Comparison of ENCODE assay signal across 19 cellular contexts in genomic region chr7:52565980-52566379, GRCh38.
DNase-seq lines count a peak whose midpoint lies in the region; ATAC-seq, FAIRE-seq and TF ChIP-seq lines count a peak whose summit lies in the region.
"Had no signal": no experiment of that assay in that cellular context is flagged by ENCODE, and none has a peak within 500 bp of the region (broad histone marks: within the 10 kb centered on the region; RNA-seq: fewer than 3 reads in every experiment).

No MANE protein-coding gene starts in this region.

- no peak for TF ChIP-seq EP300 in SK-N-SH (IDR thresholded peaks at IDR 0.05; ENCODE audit: borderline replicate concordance in 1 of 2, low read depth in 1 of 2, low read length in 1 of 2)

- TF ChIP-seq CTCF in SK-N-SH (IDR thresholded peaks at IDR 0.05), result no peak
- TF ChIP-seq CTCF in mesothelial cell of epicardium (IDR thresholded peaks at IDR 0.05; ENCODE audit: unreplicated experiment), result no peak
- no peak for TF ChIP-seq CTCF in upper lobe of right lung (IDR thresholded peaks at IDR 0.05)

- H3K4me2 ChIP-seq in SK-N-SH, result no peak overlapping the region
- H3K4me2 ChIP-seq: BLaER1 had no signal

- peaks cover 7% of the 10 kb centered on the region for H3K4me1 Mint-ChIP-seq in mesothelial cell of epicardium
- H3K4me1 Mint-ChIP-seq: CD14-positive monocyte, H9 had no signal

- no peaks in the 10 kb centered on the region for H3K4me1 ChIP-seq in SK-N-SH (ENCODE audit: control insufficient read depth in 1 of 2, insufficient read depth in 2 of 2, low read depth in 1 of 2, low read length in 1 of 2)
- no peaks in the 10 kb centered on the region for H3K4me1 ChIP-seq in upper lobe of right lung
- H3K4me1 ChIP-seq: BLaER1 had no signal

- intact Hi-C loops in upper lobe of right lung (cut with DNase I), result no loop called here

- H3K27me3 Mint-ChIP-seq in mesothelial cell of epicardium (ENCODE audit: low read depth), result no peaks in the 10 kb centered on the region

- no peak for TF ChIP-seq RAD21 in SK-N-SH (IDR thresholded peaks at IDR 0.05; ENCODE audit: low read length)

- no peaks in the 10 kb centered on the region for H3F3A ChIP-seq in SK-N-SH (replicated peaks; ENCODE audit: insufficient read depth)

- H3K27ac Mint-ChIP-seq in mesothelial cell of epicardium, result peak overlapping the region; percentile 11
- H3K27ac Mint-ChIP-seq: CD14-positive monocyte; CD8-positive, alpha-beta T cell; H9 had no signal

- no peak overlapping the region for H3K4me3 Mint-ChIP-seq in mesothelial cell of epicardium
- H3K4me3 Mint-ChIP-seq: CD14-positive monocyte; CD8-positive, alpha-beta T cell; H9 had no signal

- peak; percentile 27 for DNase-seq in SK-N-SH
- peak; percentile 88 for DNase-seq in NCI-H82 treated with DMSO at 0.1 percent for 48 hours (lab: John Stamatoyannopoulos, UW; ENCODE audit: unreplicated experiment)
- no peak for DNase-seq in mesothelial cell of epicardium (ENCODE audit: low spot score in 2 of 2, unreplicated experiment in 2 of 2)
- DNase-seq in GM12892 (ENCODE audit: insufficient read length), result no peak
- no peak for DNase-seq in upper lobe of right lung
- DNase-seq in activated CD4-positive, CD25-positive, alpha-beta regulatory T cell (lab: John Stamatoyannopoulos, UW), result no peak
- DNase-seq: 8988T; Calu3; CD8-positive, alpha-beta T cell; DMS79; GDM1; H9; IMR-90 had no signal

- H4K20me1 ChIP-seq in SK-N-SH (ENCODE audit: insufficient read depth), result no peaks in the 10 kb centered on the region
- H4K20me1 ChIP-seq: BLaER1 had no signal

- H3K27me3 ChIP-seq in SK-N-SH (ENCODE audit: insufficient read depth) (no peaks in the 10 kb centered on the region), upper lobe of right lung (no peaks in the 10 kb centered on the region)
- H3K27me3 ChIP-seq: BLaER1 had no signal

- TF ChIP-seq POLR2A in GM12892 (IDR thresholded peaks at IDR 0.05; ENCODE audit: low read depth, low read length), result no peak

- no peak for FAIRE-seq in GM12892 (lab: Jason Lieb, UNC)
- FAIRE-seq: H1, HTR-8/SVneo had no signal

- H3K79me2 ChIP-seq in SK-N-SH (ENCODE audit: insufficient read depth), result no peaks in the 10 kb centered on the region

- WGBS in SK-N-SH (ENCODE audit: low lambda C conversion rate), result 19% methylated on average over 5 of the region's 5 CpGs

- no peak overlapping the region for H2AFZ ChIP-seq in SK-N-SH (ENCODE audit: low read depth)

- H3K36me3 ChIP-seq in SK-N-SH (replicated peaks in 1 of 2; ENCODE audit: control insufficient read depth in 1 of 2, insufficient read depth in 2 of 2, low read length in 1 of 2) (no peaks in the 10 kb centered on the region), upper lobe of right lung (no peaks in the 10 kb centered on the region)
- H3K36me3 ChIP-seq: BLaER1 had no signal

- no peak overlapping the region for H3K27ac ChIP-seq in SK-N-SH (ENCODE audit: low read depth in 2 of 2, low read length in 1 of 2)
- no peak overlapping the region for H3K27ac ChIP-seq in upper lobe of right lung
- H3K27ac ChIP-seq: BLaER1 had no signal

- H3K9me3 ChIP-seq in SK-N-SH (no peaks in the 10 kb centered on the region), upper lobe of right lung (no peaks in the 10 kb centered on the region)
- H3K9me3 ChIP-seq: BLaER1 had no signal

- no peak overlapping the region for H3K9ac ChIP-seq in SK-N-SH
- H3K9ac ChIP-seq: BLaER1 had no signal

- H3K9me2 ChIP-seq in SK-N-SH, result no peaks in the 10 kb centered on the region

- no peak overlapping the region for H3K4me3 ChIP-seq in SK-N-SH (ENCODE audit: low read depth in 2 of 2, low read length in 1 of 2)
- H3K4me3 ChIP-seq in upper lobe of right lung, result no peak overlapping the region
- H3K4me3 ChIP-seq: BLaER1 had no signal

- ATAC-seq in SK-N-SH treated with all-trans-retinoic acid at 6 μM for 48 hours, result no peak
- ATAC-seq in upper lobe of right lung, result no peak
- ATAC-seq in GM18502 (IDR thresholded peaks at IDR 0.05; ENCODE audit: poor library complexity, unreplicated experiment), result no peak
- ATAC-seq: CD8-positive, alpha-beta T cell had no signal

- H3K36me3 Mint-ChIP-seq in mesothelial cell of epicardium, result no peaks in the 10 kb centered on the region
- H3K36me3 Mint-ChIP-seq: CD14-positive monocyte; CD8-positive, alpha-beta T cell had no signal

- CTCF ChIA-PET in SK-N-SH (lab: Yijun Ruan, JAX), result interaction anchor here (1.0 kb wide), 1 partner anchor 548 kb away, joined by 3 read pairs; no protein-coding TSS in a partner anchor

- H3K9me3 Mint-ChIP-seq in mesothelial cell of epicardium, result peaks cover 3% of the 10 kb centered on the region
- H3K9me3 Mint-ChIP-seq: H9 had no signal

- POLR2A ChIA-PET in SK-N-SH (lab: Yijun Ruan, JAX), result no interaction called here

TF ChIP-seq in SK-N-SH, 30 proteins besides CTCF, POLR2A, EP300 and RAD21 (continues in another document):
- TF ChIP-seq RFX5 (IDR thresholded peaks at IDR 0.05; ENCODE audit: low read length) (no peak), TEAD4 (IDR thresholded peaks at IDR 0.05; ENCODE audit: borderline replicate concordance, insufficient read depth) (no peak), TCF12 (IDR thresholded peaks at IDR 0.05) (no peak), NRF1 (IDR thresholded peaks at IDR 0.05; ENCODE audit: low read depth, low read length) (no peak), REST (IDR thresholded peaks at IDR 0.05; ENCODE audit: low read depth, low read length) (no peak), GATA2 (CRISPR knock-in tag; IDR thresholded peaks at IDR 0.05) (peak; percentile 37; the same call in 1 of the 2 replicates)

TF ChIP-seq in SK-N-SH treated with all-trans-retinoic acid at 6 μM for 48 hours, 23 proteins besides CTCF, POLR2A, EP300 and RAD21 (continues in another document):
- TF ChIP-seq CREB5 (CRISPR knock-in tag; IDR thresholded peaks at IDR 0.05; ENCODE audit: low read depth) (no peak), TSHZ2 (CRISPR knock-in tag; IDR thresholded peaks at IDR 0.05) (no peak), POU6F1 (CRISPR knock-in tag; IDR thresholded peaks at IDR 0.05; ENCODE audit: borderline replicate concordance, low read depth) (no peak), CSDC2 (CRISPR knock-in tag; IDR thresholded peaks at IDR 0.05) (no peak), OSR1 (CRISPR knock-in tag; IDR thresholded peaks at IDR 0.05) (no peak), ZC3H10 (CRISPR knock-in tag; IDR thresholded peaks at IDR 0.05) (no peak), TCF4 (CRISPR knock-in tag; IDR thresholded peaks at IDR 0.05; ENCODE audit: borderline replicate concordance) (no peak; the same call in 1 of the 2 replicates), ARNTL (CRISPR knock-in tag; IDR thresholded peaks at IDR 0.05; ENCODE audit: borderline replicate concordance, low read depth) (no peak), ZNF8 (CRISPR knock-in tag; IDR thresholded peaks at IDR 0.05) (no peak), BACH2 (CRISPR knock-in tag; IDR thresholded peaks at IDR 0.05; ENCODE audit: borderline replicate concordance) (no peak), RARB (CRISPR knock-in tag; IDR thresholded peaks at IDR 0.05) (no peak), TOX (CRISPR knock-in tag; IDR thresholded peaks at IDR 0.05; ENCODE audit: borderline replicate concordance) (no peak)

Comparison
In these comparisons a context has a peak if more than half of its experiments do, and no peak if none do; other contexts are left out.
1. DNase-seq: peak in SK-N-SH (single experiment) and NCI-H82 treated with DMSO at 0.1 percent for 48 hours (single experiment); none in mesothelial cell of epicardium (0 of 2), GM12892 (single experiment), upper lobe of right lung (single experiment) and activated CD4-positive, CD25-positive, alpha-beta regulatory T cell (0 of 4).